Comparison of ENCODE assay signal across 10 cellular contexts in genomic region chr14:94026886-94027469, GRCh38. TPM values are rescaled to one million over a fixed set of nuclear protein-coding genes. Genes with fewer than 3 reads are reported as not detected.
A peak's percentile ranks its signal among the peaks of the same experiment; 100 is the strongest.
DNase-seq lines count a peak whose midpoint lies in the region; ATAC-seq and TF ChIP-seq lines count a peak whose summit lies in the region.
"Had no signal": no experiment of that assay in that cellular context is flagged by ENCODE, and none has a peak within 500 bp of the region (broad histone marks: within the 10 kb centered on the region; RNA-seq: fewer than 3 reads in every experiment).

No MANE protein-coding gene starts in this region.

- TF ChIP-seq CTCF in cardiac muscle cell (IDR thresholded peaks at IDR 0.05; ENCODE audit: low read depth, low read length): no peak
- no peak for TF ChIP-seq CTCF in breast epithelium (IDR thresholded peaks at IDR 0.05)

- no peaks in the 10 kb centered on the region for H3K27me3 ChIP-seq in cardiac muscle cell
- H3K27me3 ChIP-seq in breast epithelium: no peaks in the 10 kb centered on the region
- H3K27me3 ChIP-seq in mononuclear cell (ENCODE audit: insufficient read depth, low read length): no peaks in the 10 kb centered on the region

- H3K4me3 ChIP-seq in cardiac muscle cell (peak overlapping the region; percentile 80), breast epithelium (peak overlapping the region; percentile 62 to 97 (median 76)), mononuclear cell (ENCODE audit: low read length) (peak overlapping the region; percentile 38), urinary bladder (ENCODE audit: low read depth, low read length) (peak overlapping the region; percentile 59)

- intact Hi-C loops in cardiac septum (cut with DNase I) (no loop called here), breast epithelium (cut with DNase I; ENCODE audit: low total_unique reads) (loop anchor here (2.0 kb wide), 1 partner anchor 78 kb away; no protein-coding TSS in a partner anchor)

- 40% methylated on average over 17 of the region's 17 CpGs for WGBS in urinary bladder

- no peaks in the 10 kb centered on the region for H3K36me3 ChIP-seq in cardiac muscle cell
- no peaks in the 10 kb centered on the region for H3K36me3 ChIP-seq in breast epithelium
- no peaks in the 10 kb centered on the region for H3K36me3 ChIP-seq in urinary bladder (ENCODE audit: insufficient read depth)

- H3K4me1 ChIP-seq in cardiac muscle cell (ENCODE audit: low read depth) (peaks cover 8% of the 10 kb centered on the region), breast epithelium (no peaks in the 10 kb centered on the region), mononuclear cell (ENCODE audit: insufficient read depth, low read length) (peaks cover 27% of the 10 kb centered on the region), urinary bladder (ENCODE audit: insufficient read depth) (no peaks in the 10 kb centered on the region)

- no peak for ATAC-seq in HG02884 (IDR thresholded peaks at IDR 0.05; ENCODE audit: unreplicated experiment)

- DNase-seq in cardiac muscle cell (ENCODE audit: low read depth in 1 of 2, low spot score in 1 of 2): no peak
- DNase-seq in cardiac septum (ENCODE audit: low spot score): no peak
- no peak for DNase-seq in breast epithelium (ENCODE audit: low spot score in 2 of 2)
- DNase-seq in NCI-H2227 (lab: John Stamatoyannopoulos, UW; ENCODE audit: unreplicated experiment): no peak
- DNase-seq in occipital lobe (lab: John Stamatoyannopoulos, UW): no peak

- H3K27ac ChIP-seq in cardiac muscle cell: no peak overlapping the region
- H3K27ac ChIP-seq in breast epithelium: no peak overlapping the region
- H3K27ac ChIP-seq in urinary bladder (ENCODE audit: low read depth): no peak overlapping the region

- no peak for TF ChIP-seq POLR2A in breast epithelium (IDR thresholded peaks at IDR 0.05)

- H3K9me3 ChIP-seq in cardiac muscle cell (ENCODE audit: low read depth): no peaks in the 10 kb centered on the region
- H3K9me3 ChIP-seq in breast epithelium: no peaks in the 10 kb centered on the region
- H3K9me3 ChIP-seq in mononuclear cell (ENCODE audit: low read depth, low read length): no peaks in the 10 kb centered on the region

RNA-seq across cellular contexts. Expression of gene OTUB2, which starts 0.8 kb away (rescaled TPM):
- total RNA-seq in cardiac muscle cell (2.4 and 4.1 TPM in 2 replicates), cardiac septum (0.30 TPM), breast epithelium (1 to 10 TPM in 1 of 3 donors, under 1 TPM in 2; 0.64 to 1.6 (median 0.73) TPM), mononuclear cell (0.10 TPM), urinary bladder (2.0 TPM), occipital lobe (5.6 TPM)
- polyA plus RNA-seq in cardiac muscle cell (4.3 and 4.4 TPM in 2 replicates), urinary bladder (0.41 TPM)

RNA-seq across cellular contexts. Expression of gene CCDC197, which starts 29.9 kb away (rescaled TPM):
- not detected in 2 replicates for total RNA-seq in cardiac muscle cell
- 0.21 TPM in 1 of 2 replicates, not detected in the other for polyA plus RNA-seq in cardiac muscle cell
- total RNA-seq in cardiac septum: 3.4 TPM
- not detected for total RNA-seq in breast epithelium
- total RNA-seq in mononuclear cell: not detected
- not detected for total RNA-seq in urinary bladder
- not detected for polyA plus RNA-seq in urinary bladder
- not detected for total RNA-seq in occipital lobe
- total RNA-seq: Daoy; T-helper 2 cell treated with Interferon-gamma antibody and Interleukin-4, amounts not matched to agents 100 ng/mL and 5 ng/mL, for 36 hours had no signal

RNA-seq across cellular contexts. Expression of gene ASB2, which starts 50.6 kb away (rescaled TPM):
- 208 and 240 TPM in 2 replicates for total RNA-seq in cardiac muscle cell
- polyA plus RNA-seq in cardiac muscle cell: 165 and 191 TPM in 2 replicates
- total RNA-seq in cardiac septum: 156 TPM
- 1 to 10 TPM in 2 of 3 donors, not detected in 1; 1.3 to 2.0 TPM for total RNA-seq in breast epithelium
- total RNA-seq in mononuclear cell: 2.0 TPM
- 32.3 TPM for total RNA-seq in urinary bladder
- polyA plus RNA-seq in urinary bladder: 72.7 TPM
- total RNA-seq in occipital lobe: not detected

RNA-seq across cellular contexts. Expression of gene DDX24, which starts 54.0 kb away (rescaled TPM):
- total RNA-seq in cardiac muscle cell: 167 and 188 TPM in 2 replicates
- polyA plus RNA-seq in cardiac muscle cell: 227 and 272 TPM in 2 replicates
- total RNA-seq in cardiac septum: 245 TPM
- total RNA-seq in breast epithelium: 100 to 1,000 TPM; 156 to 201 (median 172) TPM
- 319 TPM for total RNA-seq in mononuclear cell
- 55.1 TPM for total RNA-seq in urinary bladder
- polyA plus RNA-seq in urinary bladder: 144 TPM
- total RNA-seq in occipital lobe: 110 TPM

RNA-seq across cellular contexts. Expression of gene IFI27L1, which starts 54.1 kb away (rescaled TPM):
- total RNA-seq in cardiac muscle cell (70.1 and 75.5 TPM in 2 replicates), cardiac septum (9.3 TPM), breast epithelium (10 to 100 TPM in 2 of 3 donors, 1 to 10 TPM in 1; 6.6 to 14.5 (median 10.6) TPM), mononuclear cell (1.0 TPM), urinary bladder (7.2 TPM), occipital lobe (5.0 TPM)
- polyA plus RNA-seq in cardiac muscle cell (95.4 and 111 TPM in 2 replicates), urinary bladder (18.9 TPM)

Comparison
In these comparisons a context has a peak if more than half of its experiments do, and no peak if none do; other contexts are left out.
1. RNA of gene ASB2, which starts 50.6 kb away (total RNA-seq): 208 to 240 TPM in cardiac muscle cell, 156 TPM in cardiac septum (single experiment) and 32.3 TPM in urinary bladder (single experiment); 2.0 TPM in mononuclear cell (single experiment), 1.3 to 2.0 TPM in breast epithelium and not detected in occipital lobe (single experiment); every median in the first group is over 10 times any median in the second.
2. Peak in every context shown above with its lines, with median percentiles within 50 percentile points of each other: H3K4me3 ChIP-seq.